8 cellular contexts compared by ENCODE assay signal in genomic region chrX:73943900-73944581, GRCh38.
A peak's percentile ranks its signal among the peaks of the same experiment; 100 is the strongest.
DNase-seq lines count a peak whose midpoint lies in the region; ATAC-seq, FAIRE-seq and TF ChIP-seq lines count a peak whose summit lies in the region.

No MANE protein-coding gene starts in this region.

- peaks cover 43% of the 10 kb centered on the region for H3K79me2 ChIP-seq in endothelial cell of umbilical vein (ENCODE audit: control insufficient read depth, insufficient read depth, low read length)

- no peaks in the 10 kb centered on the region for H3K27me3 Mint-ChIP-seq in Caco-2 (ENCODE audit: insufficient read depth, unreplicated experiment)
- no peaks in the 10 kb centered on the region for H3K27me3 Mint-ChIP-seq in mesothelial cell of epicardium (ENCODE audit: low read depth)

- peak; percentile 77 for TF ChIP-seq POLR2A in endothelial cell of umbilical vein (IDR thresholded peaks at IDR 0.05; ENCODE audit: low read depth, low read length)

- peak; percentile 83 for FAIRE-seq in endothelial cell of umbilical vein (lab: Jason Lieb, UNC)

- no peaks in the 10 kb centered on the region for H3K9me1 ChIP-seq in endothelial cell of umbilical vein (replicated peaks; ENCODE audit: control insufficient read depth, extremely low read depth, insufficient read depth, low read length)

- H3K4me3 ChIP-seq in Caco-2 (ENCODE audit: low read depth, low read length) (peak overlapping the region; percentile 63), endothelial cell of umbilical vein (replicated peaks in 1 of 3; ENCODE audit: insufficient read depth in 1 of 3, low read depth in 1 of 3, low read length in 3 of 3) (peak overlapping the region; percentile 87 to 99 (median 89))

- H3K27ac Mint-ChIP-seq in Caco-2 (ENCODE audit: unreplicated experiment), result peak overlapping the region; percentile 97
- H3K27ac Mint-ChIP-seq in mesothelial cell of epicardium, result peak overlapping the region; percentile 96

- no peaks in the 10 kb centered on the region for H4K20me1 ChIP-seq in endothelial cell of umbilical vein (replicated peaks; ENCODE audit: control insufficient read depth, extremely low read depth, insufficient read depth, low read length)

- peak overlapping the region; percentile 98 for H3K27ac ChIP-seq in endothelial cell of umbilical vein (ENCODE audit: insufficient read depth, low read depth, low read length)

- intact Hi-C loops in Caco-2 (cut with micrococcal nuclease; ENCODE audit: unreplicated experiment) (loop anchor here (5.0 kb wide), 1 partner anchor 87 kb away; no protein-coding TSS in a partner anchor), endothelial cell of umbilical vein (cut with micrococcal nuclease) (loop anchor here (1.0 to 5.0 kb wide), 2 partner anchors 27 to 87 kb away; no protein-coding TSS in a partner anchor)

- no peaks in the 10 kb centered on the region for H3K36me3 ChIP-seq in Caco-2 (ENCODE audit: control insufficient read depth, insufficient read depth, low read length)
- no peaks in the 10 kb centered on the region for H3K36me3 ChIP-seq in endothelial cell of umbilical vein (ENCODE audit: control insufficient read depth in 2 of 2, extremely low read depth in 1 of 2, insufficient read depth in 2 of 2, low read length in 2 of 2)

- dilution Hi-C loops in endothelial cell of umbilical vein (cut with MboI; ENCODE audit: extremely low pct_ligation_motif_present, low sequenced_read_pairs), result no loop called here

- ATAC-seq in GM21367 (IDR thresholded peaks at IDR 0.05; ENCODE audit: unreplicated experiment), result peak; percentile 99

- BruUV-seq in Caco-2 (replicated peaks; lab: Mats Ljungman, UMichigan) (TSS peak; percentile 99), endothelial cell of umbilical vein (replicated peaks; lab: Mats Ljungman, UMichigan) (no TSS peak)

- no peaks in the 10 kb centered on the region for H3K9me3 Mint-ChIP-seq in Caco-2 (ENCODE audit: unreplicated experiment)
- H3K9me3 Mint-ChIP-seq in mesothelial cell of epicardium, result no peaks in the 10 kb centered on the region

- H3K4me1 Mint-ChIP-seq in Caco-2 (ENCODE audit: low read depth, unreplicated experiment), result no peaks in the 10 kb centered on the region
- peaks cover 17% of the 10 kb centered on the region for H3K4me1 Mint-ChIP-seq in mesothelial cell of epicardium

- no peaks in the 10 kb centered on the region for H3K9me3 ChIP-seq in Caco-2
- no peaks in the 10 kb centered on the region for H3K9me3 ChIP-seq in endothelial cell of umbilical vein (replicated peaks; ENCODE audit: control insufficient read depth, insufficient read depth, low read length)

- CTCF ChIA-PET in Caco-2 (lab: Charles Lee) (no interaction called here), endothelial cell of umbilical vein (lab: Charles Lee) (interaction anchor here (0.9 kb wide), 1 partner anchor 27 kb away, joined by 3 read pairs; no protein-coding TSS in a partner anchor)

- H3K27me3 ChIP-seq in Caco-2 (replicated peaks; ENCODE audit: control insufficient read depth, insufficient read depth, low read length) (no peaks in the 10 kb centered on the region), endothelial cell of umbilical vein (ENCODE audit: control insufficient read depth in 2 of 2, insufficient read depth in 2 of 2, low read length in 2 of 2) (no peaks in the 10 kb centered on the region)

- H3K9ac ChIP-seq in endothelial cell of umbilical vein (replicated peaks; ENCODE audit: extremely low read depth, insufficient read depth, low read length), result peak overlapping the region; percentile 99

- DNase-seq in Caco-2, result peak; percentile 83 to 89
- DNase-seq in HT1080 (ENCODE audit: low read depth), result peak; percentile 83
- DNase-seq in NOMO-1 treated with dmso at 0.1 percent for 144 hours (lab: John Stamatoyannopoulos, UW; ENCODE audit: unreplicated experiment), result peak; percentile 89
- peak; percentile 59 for DNase-seq in activated CD8-positive, alpha-beta memory T cell treated with anti-CD3 and anti-CD28 coated beads, Interleukin-2, amount 50 U/mL, for 24 hours (ENCODE audit: extremely low read depth)
- peak; percentile 85 for DNase-seq in endothelial cell of umbilical vein (ENCODE audit: low read depth, low spot score)
- peak; percentile 79 to 92 for DNase-seq in mesothelial cell of epicardium (ENCODE audit: low spot score in 2 of 2, unreplicated experiment in 2 of 2)
- DNase-seq in stimulated activated CD8-positive, alpha-beta memory T cell treated with anti-CD3 and anti-CD28 coated beads, Interleukin-15, amount 100 ng/mL, for 48 hours (ENCODE audit: low read depth in 2 of 2), result peak; percentile 70 to 85

- H3K4me3 Mint-ChIP-seq in Caco-2 (ENCODE audit: unreplicated experiment) (peak overlapping the region; percentile 86), mesothelial cell of epicardium (peak overlapping the region; percentile 82)

- POLR2A ChIA-PET in Caco-2 (lab: Charles Lee) (interaction anchor here (0.7 kb wide), 1 partner anchor 45 kb away, joined by 3 read pairs; no protein-coding TSS in a partner anchor), endothelial cell of umbilical vein (lab: Charles Lee) (interaction anchor here (0.7 kb wide), 1 partner anchor 20 kb away, joined by 9 read pairs; no protein-coding TSS in a partner anchor)

- H2AFZ ChIP-seq in endothelial cell of umbilical vein (ENCODE audit: low read depth, low read length), result peak overlapping the region; percentile 49

- H3K4me1 ChIP-seq in Caco-2, result 0 out of 2 replicates have a peak, but pooled peaks cover 4% of the 10 kb centered on the region
- H3K4me1 ChIP-seq in endothelial cell of umbilical vein (ENCODE audit: control insufficient read depth, extremely low read depth, insufficient read depth, low read length), result peaks cover 11% of the 10 kb centered on the region

- peaks cover 9% of the 10 kb centered on the region for H3K36me3 Mint-ChIP-seq in Caco-2 (ENCODE audit: insufficient read depth, unreplicated experiment)
- peaks cover 13% of the 10 kb centered on the region for H3K36me3 Mint-ChIP-seq in mesothelial cell of epicardium

- peak overlapping the region; percentile 87 for H3K4me2 ChIP-seq in endothelial cell of umbilical vein (ENCODE audit: insufficient read depth, low read length)

- no peak for TF ChIP-seq CTCF in Caco-2 (IDR thresholded peaks at IDR 0.05; ENCODE audit: insufficient read depth in 1 of 2, low read depth in 1 of 2, low read length in 1 of 2, severe bottlenecking in 1 of 2, unreplicated experiment in 1 of 2)
- no peak for TF ChIP-seq CTCF in endothelial cell of umbilical vein (IDR thresholded peaks at IDR 0.05; ENCODE audit: extremely low read depth in 1 of 2, insufficient read depth in 1 of 2, low read depth in 1 of 2, low read length in 2 of 2)
- no peak for TF ChIP-seq CTCF in mesothelial cell of epicardium (IDR thresholded peaks at IDR 0.05; ENCODE audit: unreplicated experiment)

TF ChIP-seq in endothelial cell of umbilical vein, 7 proteins besides CTCF, POLR2A, EP300 and RAD21:
- TF ChIP-seq JUN (IDR thresholded peaks at IDR 0.05; ENCODE audit: borderline replicate concordance, insufficient read depth, insufficient read length, low read depth) (no peak), GATA2 (IDR thresholded peaks at IDR 0.05; ENCODE audit: insufficient read depth, insufficient read length, low read depth, low read length) (peak; percentile 45), MYC (IDR thresholded peaks at IDR 0.05; ENCODE audit: low read depth, low read length) (no peak), POLR2AphosphoS5 (IDR thresholded peaks at IDR 0.05; ENCODE audit: insufficient read depth, low read depth, low read length) (peak; percentile 82), MAX (IDR thresholded peaks at IDR 0.05; ENCODE audit: insufficient read depth, insufficient read length) (no peak)

Comparison
In these comparisons a context has a peak if more than half of its experiments do, and no peak if none do; other contexts are left out.
1. Peak in every context shown above with its lines: DNase-seq, ATAC-seq, H3K4me3 ChIP-seq and H3K27ac ChIP-seq.